30 cellular contexts compared by ENCODE assay signal in the genomic region with DNA sequence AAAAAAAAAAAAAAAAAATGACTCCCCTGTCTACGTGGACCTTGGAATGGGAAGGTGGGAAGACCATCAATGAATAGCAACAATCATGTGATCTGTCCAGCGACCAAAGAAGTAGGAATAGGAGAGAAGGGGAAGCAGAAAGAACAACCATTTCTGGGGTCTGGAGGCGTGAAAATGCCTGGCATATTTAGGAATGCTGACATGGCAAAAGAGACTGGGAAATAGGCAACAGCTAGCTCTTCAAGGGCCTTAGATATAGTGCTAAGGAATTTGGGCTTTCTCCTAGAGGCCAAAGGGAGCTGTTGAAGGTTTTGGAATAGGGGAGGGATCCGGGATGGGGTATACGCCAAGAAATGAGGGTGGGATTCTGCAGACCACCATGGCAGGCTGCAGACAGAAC. TPM values are rescaled to one million over a fixed set of nuclear protein-coding genes. Genes with fewer than 3 reads are reported as not detected.
"Had no signal": no experiment of that assay in that cellular context is flagged by ENCODE, and none has a peak within 500 bp of the region (broad histone marks: within the 10 kb centered on the region; RNA-seq: fewer than 3 reads in every experiment).

No MANE protein-coding gene starts in this region.

- DNase-seq: dorsolateral prefrontal cortex; effector CD8-positive, alpha-beta T cell; endodermal cell; esophagus squamous epithelium; foreskin melanocyte; glutamatergic neuron; heart right ventricle; hippocampal formation; left cardiac atrium; left ventricle myocardium inferior; lower lobe of right lung; mucosa of descending colon; naive B cell; stimulated activated CD4-positive, alpha-beta T cell treated with anti-CD3 and anti-CD28 coated beads, Interleukin-12 subunit alpha, Interleukin-12 subunit beta, amount 100 ng/mL, for 4 hours; stimulated activated CD4-positive, alpha-beta T cell treated with anti-CD3 and anti-CD28 coated beads, Interleukin-1b, Interleukin-23, amount 100 ng/mL, for 48 hours; stimulated activated CD4-positive, alpha-beta T cell treated with anti-CD3 and anti-CD28 coated beads, Interleukin-4, amount 100 ng/mL, for 24 hours; stimulated activated naive CD8-positive, alpha-beta T cell treated with anti-CD3 and anti-CD28 coated beads, Interleukin-15, Interleukin-2, amounts not matched to agents 100 U/mL and 50 U/mL, for 24 hours; substantia nigra; testis; tibial artery had no signal

- H3K9me3 ChIP-seq: esophagus squamous epithelium, heart right ventricle, left ventricle myocardium inferior, lower lobe of right lung, mucosa of descending colon, testis, tibial artery had no signal

- H3K4me3 ChIP-seq: dorsolateral prefrontal cortex, esophagus squamous epithelium, heart right ventricle, left ventricle myocardium inferior, lower lobe of right lung, mucosa of descending colon, neural progenitor cell, smooth muscle cell, testis, tibial artery had no signal

- H3K4me2 ChIP-seq: neural progenitor cell, smooth muscle cell had no signal

- H3K27ac ChIP-seq: dorsolateral prefrontal cortex, esophagus squamous epithelium, heart right ventricle, left ventricle myocardium inferior, lower lobe of right lung, neural progenitor cell, parathyroid adenoma, testis, tibial artery had no signal

- H3K36me3 ChIP-seq: left ventricle myocardium inferior, lower lobe of right lung, neural progenitor cell had no signal

- ATAC-seq: heart right ventricle; left cardiac atrium; lower lobe of right lung; mucosa of descending colon; natural killer cell treated with Interleukin-12 subunit alpha and Interleukin-12 subunit beta and Interleukin-15 and Interleukin-18, amount 100 ng/mL, for 72 hours; sciatic nerve; stimulated activated memory B cell treated with anti-CD40 and anti-IgM and Interleukin-4, amounts not matched to agents 10 μg/mL and 1 μg/mL and 100 μg/mL, for 72 hours; stimulated activated naive CD8-positive, alpha-beta T cell treated with anti-CD3 and anti-CD28 coated beads, Interleukin-15, Interleukin-2, amounts not matched to agents 100 U/mL and 50 U/mL, for 24 hours had no signal

- H3K27me3 ChIP-seq: dorsolateral prefrontal cortex, esophagus squamous epithelium, heart right ventricle, neural progenitor cell, testis, tibial artery had no signal

- H3K9ac ChIP-seq: neural progenitor cell, parathyroid adenoma had no signal

- H2AFZ ChIP-seq: neural progenitor cell, parathyroid adenoma had no signal

- H3K4me1 ChIP-seq: esophagus squamous epithelium, lower lobe of right lung, parathyroid adenoma, tibial artery had no signal

RNA-seq across cellular contexts. Expression of gene SLC22A13, which starts 5.9 kb away (rescaled TPM):
- total RNA-seq: epithelial cell of proximal tubule, kidney epithelial cell, left ventricle myocardium inferior had no signal
- polyA plus RNA-seq: smooth muscle cell, urinary bladder had no signal

RNA-seq across cellular contexts. Expression of gene SLC22A14, which starts 10.5 kb away (rescaled TPM):
- total RNA-seq: endothelial cell of umbilical vein, epithelial cell of proximal tubule, left ventricle myocardium inferior, lower lobe of right lung had no signal
- polyA plus RNA-seq: endothelial cell of umbilical vein had no signal
